Comparison of ENCODE assay signal across 9 cellular contexts in genomic region chr1:29379438-29380073, GRCh38.
A peak's percentile ranks its signal among the peaks of the same experiment; 100 is the strongest.
DNase-seq lines count a peak whose midpoint lies in the region; ATAC-seq, FAIRE-seq and TF ChIP-seq lines count a peak whose summit lies in the region.
"Had no signal": no experiment of that assay in that cellular context is flagged by ENCODE, and none has a peak within 500 bp of the region (broad histone marks: within the 10 kb centered on the region; RNA-seq: fewer than 3 reads in every experiment).

No MANE protein-coding gene starts in this region.

- ATAC-seq in GM19452 (IDR thresholded peaks at IDR 0.05; ENCODE audit: unreplicated experiment) (no peak), T-cell (replicated peaks in 1 of 4) (no peak)

- H3K36me3 ChIP-seq in GM23248 (ENCODE audit: low read depth), result no peaks in the 10 kb centered on the region
- H3K36me3 ChIP-seq in PC-9 (ENCODE audit: low read depth), result no peaks in the 10 kb centered on the region

- H3K27ac ChIP-seq in C4-2B (no peak overlapping the region), GM23248 (no peak overlapping the region), PC-9 (no peak overlapping the region)

- no TSS peak for BruUV-seq in PC-9 (replicated peaks; lab: Mats Ljungman, UMichigan)

- intact Hi-C loops in PC-9 (cut with micrococcal nuclease; ENCODE audit: unreplicated experiment), result loop anchor here (2.0 kb wide), 1 partner anchor 1329 kb away; no protein-coding TSS in a partner anchor

- in situ Hi-C loops in GM23248 (cut with MboI), result no loop called here

- DNase-seq in GM23248 (peak; percentile 38), PC-9 (peak in 1 of 2 experiments; percentile 18), glutamatergic neuron (no peak), H54 (ENCODE audit: insufficient read length, low spot score) (no peak), T-cell (no peak), SIG-M5 (lab: John Stamatoyannopoulos, UW) (no peak)

- H3K9me3 ChIP-seq in GM23248 (ENCODE audit: low read depth) (no peaks in the 10 kb centered on the region), PC-9 (ENCODE audit: insufficient read depth, low read depth) (peaks cover 11% of the 10 kb centered on the region; the same call in 1 of the 2 replicates)

- TF ChIP-seq POLR2A in H54 (IDR thresholded peaks at IDR 0.05; ENCODE audit: low read depth, low read length), result no peak

- H3K4me1 ChIP-seq in GM23248 (ENCODE audit: insufficient read depth) (peaks cover 11% of the 10 kb centered on the region; the same call in 1 of the 2 replicates), PC-9 (replicated peaks; ENCODE audit: insufficient read depth) (no peaks in the 10 kb centered on the region)

- no peak for FAIRE-seq in H54 (lab: Jason Lieb, UNC)

- TF ChIP-seq CTCF in C4-2B (conservative IDR thresholded peaks at IDR 0.05), result peak; percentile 90
- TF ChIP-seq CTCF in PC-9 (conservative IDR thresholded peaks at IDR 0.05), result peak; percentile 77
- TF ChIP-seq CTCF in glutamatergic neuron (IDR thresholded peaks at IDR 0.05; ENCODE audit: partially characterized antibody, unreplicated experiment), result peak; percentile 81

- H3K27me3 Mint-ChIP-seq in glutamatergic neuron (ENCODE audit: unreplicated experiment) (peaks cover 2% of the 10 kb centered on the region), T-cell (peaks cover 35 to 49% of the 10 kb centered on the region in 2 donors)

- no peak overlapping the region for H3K9ac ChIP-seq in GM23248

- H3K79me2 ChIP-seq in GM23248 (ENCODE audit: insufficient read depth) (no peaks in the 10 kb centered on the region), PC-9 (ENCODE audit: low read depth) (no peaks in the 10 kb centered on the region)

- H3K4me2 ChIP-seq in GM23248 (ENCODE audit: unreplicated experiment) (no peak overlapping the region), PC-9 (no peak overlapping the region)

- no peaks in the 10 kb centered on the region for H3K9me2 ChIP-seq in GM23248 (ENCODE audit: insufficient read depth)
- no peaks in the 10 kb centered on the region for H3K9me2 ChIP-seq in PC-9 (ENCODE audit: insufficient read depth)

- WGBS in GM23248 (ENCODE audit: low coverage in 1 of 2, low lambda C conversion rate in 2 of 2, missing lambda C conversion rate in 2 of 2), 2 experiments, result 17 to 20% methylated on average over 7 of the region's 7 CpGs

- no peak overlapping the region for H2AFZ ChIP-seq in GM23248
- H2AFZ ChIP-seq in PC-9, result no peak overlapping the region

- H3K4me3 ChIP-seq in GM23248, result no peak overlapping the region
- H3K4me3 ChIP-seq in PC-9, result no peak overlapping the region

- H3K27ac Mint-ChIP-seq in glutamatergic neuron (ENCODE audit: unreplicated experiment) (no peak overlapping the region), T-cell (no peak overlapping the region)
- H3K27ac Mint-ChIP-seq: memory B cell had no signal

- H3K4me1 Mint-ChIP-seq in glutamatergic neuron (ENCODE audit: low read depth, unreplicated experiment), result peaks cover 7% of the 10 kb centered on the region
- H3K4me1 Mint-ChIP-seq in T-cell, result no peaks in the 10 kb centered on the region
- H3K4me1 Mint-ChIP-seq: memory B cell had no signal

- no peaks in the 10 kb centered on the region for H4K20me1 ChIP-seq in GM23248 (ENCODE audit: insufficient read depth)
- no peaks in the 10 kb centered on the region for H4K20me1 ChIP-seq in PC-9 (ENCODE audit: insufficient read depth)

- CTCF ChIA-PET in PC-9 (lab: Charles Lee), result no interaction called here
- CTCF ChIA-PET in T-cell (lab: Charles Lee), result no interaction called here

- H3K4me3 Mint-ChIP-seq in glutamatergic neuron (ENCODE audit: unreplicated experiment) (no peak overlapping the region), T-cell (no peak overlapping the region)
- H3K4me3 Mint-ChIP-seq: memory B cell had no signal

- H3K9me3 Mint-ChIP-seq in glutamatergic neuron (ENCODE audit: unreplicated experiment) (peaks cover 11% of the 10 kb centered on the region), T-cell (peaks cover 7 to 35% (median 16%) of the 10 kb centered on the region in 3 donors)

- H3F3A ChIP-seq in GM23248 (ENCODE audit: insufficient read depth), result peaks cover 28% of the 10 kb centered on the region; the same call in 1 of the 2 replicates
- no peaks in the 10 kb centered on the region for H3F3A ChIP-seq in PC-9 (ENCODE audit: insufficient read depth, low read depth)

- H3K27me3 ChIP-seq in GM23248 (replicated peaks; ENCODE audit: insufficient read depth) (no peaks in the 10 kb centered on the region), PC-9 (ENCODE audit: insufficient read depth, low read depth) (peaks cover 14% of the 10 kb centered on the region)

- H3K36me3 Mint-ChIP-seq in glutamatergic neuron (ENCODE audit: unreplicated experiment) (peaks cover 30% of the 10 kb centered on the region), T-cell (no peaks in the 10 kb centered on the region)

- POLR2A ChIA-PET in PC-9 (lab: Charles Lee; ENCODE audit: unreplicated experiment), result interaction anchor here (1.0 kb wide), 1 partner anchor 801 kb away, joined by 3 read pairs; no protein-coding TSS in a partner anchor
- POLR2A ChIA-PET in T-cell (lab: Charles Lee), result no interaction called here
